In the genomic region with DNA sequence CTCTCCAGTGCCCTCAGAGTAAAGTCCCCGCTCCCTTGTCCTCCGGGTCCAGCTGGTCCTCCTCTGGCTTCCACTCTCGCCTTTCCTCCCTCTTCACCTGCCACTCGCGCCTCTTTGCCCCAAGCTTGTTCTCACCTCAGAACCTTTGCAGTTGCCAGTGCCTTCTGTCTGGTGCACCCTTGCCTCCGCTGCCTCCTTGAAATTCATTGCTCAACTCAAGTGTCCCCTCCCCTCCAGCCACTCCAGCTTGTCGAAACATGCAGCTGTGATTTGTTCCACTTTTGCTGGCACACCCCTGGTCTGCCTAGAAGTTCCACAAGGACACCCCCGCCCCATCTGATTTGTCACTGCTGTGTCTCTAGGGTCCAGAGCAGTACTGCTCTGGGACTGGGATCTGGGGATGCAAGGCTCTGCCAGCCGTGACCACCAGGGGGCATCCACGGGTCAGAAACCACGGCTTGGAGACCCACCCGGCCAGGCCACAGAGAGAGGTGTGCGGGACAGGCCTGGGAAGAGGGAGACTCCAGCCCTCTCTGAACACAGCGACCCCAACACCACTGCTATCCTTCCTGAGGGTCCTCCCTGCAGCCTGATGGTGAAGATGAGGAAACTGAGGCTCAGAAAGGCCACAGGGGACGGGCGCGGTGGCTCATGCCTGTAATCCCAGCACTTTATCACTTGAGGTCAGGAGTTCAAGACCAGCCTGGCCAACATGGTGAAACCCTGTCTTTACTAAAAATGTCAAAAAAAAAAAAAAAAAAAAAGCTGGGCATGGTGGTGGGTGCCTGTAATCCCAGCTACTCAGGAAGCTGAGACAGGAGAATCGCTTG, we compare ENCODE assay signal across 8 cellular contexts.
DNase-seq lines count a peak whose midpoint lies in the region; ATAC-seq, FAIRE-seq and TF ChIP-seq lines count a peak whose summit lies in the region.

No MANE protein-coding gene starts in this region.

- H3K27ac ChIP-seq in 22Rv1: no peak overlapping the region

- FAIRE-seq in GM18507 (lab: Jason Lieb, UNC): peak; percentile 94

- TF ChIP-seq CTCF in 22Rv1 (IDR thresholded peaks at IDR 0.05) (peak; percentile 89), cardiac fibroblast (IDR thresholded peaks at IDR 0.05; ENCODE audit: low read depth, low read length) (peak; percentile 97)

- no peak for ATAC-seq in HG02840 (IDR thresholded peaks at IDR 0.05; ENCODE audit: low FRiP score, unreplicated experiment)

- DNase-seq in GM18507 (ENCODE audit: extremely low spot score, insufficient read length, low read depth) (peak; percentile 82), NCI-H2196 (lab: John Stamatoyannopoulos, UW; ENCODE audit: unreplicated experiment) (peak; percentile 79), cardiac fibroblast (ENCODE audit: low read depth in 2 of 2) (peak; percentile 77 to 82), islet precursor cell (peak; percentile 93)
- DNase-seq in activated CD4-positive, CD25-positive, alpha-beta regulatory T cell treated with anti-CD3 and anti-CD28 coated beads, Interleukin-2, amount 50 U/mL, for 72 hours: peak; percentile 90
- peak; percentile 71 to 89 for DNase-seq in stimulated activated CD4-positive, alpha-beta T cell treated with anti-CD3 and anti-CD28 coated beads, Interleukin-1b, Interleukin-23, amount 100 ng/mL, for 1 hour (ENCODE audit: low read depth in 2 of 2)

- H3K4me3 ChIP-seq in cardiac fibroblast (replicated peaks in 1 of 2; ENCODE audit: low read depth in 2 of 2, low read length in 2 of 2): no peak overlapping the region
